In the genomic region with DNA sequence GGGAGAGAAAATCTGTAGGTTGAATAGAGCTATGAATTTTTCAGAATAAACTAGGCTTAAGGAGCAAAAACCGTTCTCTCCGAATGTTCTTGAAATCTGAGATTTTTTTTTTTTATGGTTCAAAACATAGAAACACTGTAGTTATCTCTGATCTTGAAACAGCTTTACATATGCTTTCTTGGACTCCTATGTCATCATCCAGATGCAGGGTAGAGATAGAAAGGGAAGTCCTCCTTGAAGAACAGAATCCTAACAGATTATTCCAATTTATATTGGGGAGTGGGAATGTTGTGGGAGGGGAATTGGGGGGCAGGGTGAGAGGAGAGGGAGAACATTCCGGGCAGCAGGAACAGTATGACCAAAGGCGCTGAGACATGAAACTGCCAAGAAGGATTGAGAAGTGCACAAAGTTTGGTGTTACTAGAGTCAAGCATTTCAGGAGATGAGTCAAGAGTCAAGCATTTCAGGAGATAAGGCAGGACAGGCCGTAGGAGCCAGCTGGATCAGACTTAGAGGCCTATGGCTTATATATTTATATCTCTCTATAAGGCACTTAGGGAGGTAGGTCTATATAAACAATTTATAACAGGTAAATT, we compare ENCODE assay signal across 15 cellular contexts. TPM values are rescaled to one million over a fixed set of nuclear protein-coding genes. Genes with fewer than 3 reads are reported as not detected.
DNase-seq lines count a peak whose midpoint lies in the region; ATAC-seq and TF ChIP-seq lines count a peak whose summit lies in the region.
"Had no signal": no experiment of that assay in that cellular context is flagged by ENCODE, and none has a peak within 500 bp of the region (broad histone marks: within the 10 kb centered on the region; RNA-seq: fewer than 3 reads in every experiment).

No MANE protein-coding gene starts in this region.

- H3K4me1 ChIP-seq in ACC112 (ENCODE audit: control insufficient read depth, insufficient read depth, low read length, unreplicated experiment) = peaks cover 29% of the 10 kb centered on the region
- no peaks in the 10 kb centered on the region for H3K4me1 ChIP-seq in H9 (ENCODE audit: insufficient read depth, low read length)
- H3K4me1 ChIP-seq: prostate gland, testis had no signal

- TF ChIP-seq CTCF in brain microvascular endothelial cell (IDR thresholded peaks at IDR 0.05; ENCODE audit: low read depth, low read length, missing control alignments) (no peak), H9 (conservative IDR thresholded peaks at IDR 0.05) (no peak)

- H4K91ac ChIP-seq in H9 (ENCODE audit: insufficient read length, low read depth, low read length) = no peak overlapping the region

- in situ Hi-C loops in brain microvascular endothelial cell (cut with HindIII; ENCODE audit: low pct_ligation_motif_present, low sequenced_read_pairs) = no loop called here

- H3K56ac ChIP-seq in H9 (ENCODE audit: insufficient read length, low read depth, low read length) = no peak overlapping the region

- H2BK120ac ChIP-seq in H9 (ENCODE audit: low read depth, low read length, poor library complexity, severe bottlenecking) = no peak overlapping the region

- H3K9me3 ChIP-seq in H9 (ENCODE audit: control insufficient read depth, low read depth, low read length) = no peaks in the 10 kb centered on the region
- H3K9me3 ChIP-seq: prostate gland, testis had no signal

- no peak overlapping the region for H2BK15ac ChIP-seq in H9 (ENCODE audit: low read depth, low read length)

- no peak overlapping the region for H4K8ac ChIP-seq in H9 (replicated peaks; ENCODE audit: insufficient read length, low read depth, low read length)

- no peak overlapping the region for H3K23ac ChIP-seq in H9 (ENCODE audit: insufficient read length, low read depth, low read length)

- no peak overlapping the region for H3K4ac ChIP-seq in H9 (ENCODE audit: low read depth, low read length)

- H3K27ac Mint-ChIP-seq in H9 = no peak overlapping the region
- no peak overlapping the region for H3K27ac Mint-ChIP-seq in T-helper 2 cell treated with Interferon-gamma antibody and Interleukin-4, amounts not matched to agents 5 μg/mL and 100 μg/mL, for 36 hours
- H3K27ac Mint-ChIP-seq: activated T-cell treated with anti-CD3 and anti-CD28 coated beads, Interleukin-2, amount 50 U/mL, for 24 hours; IgD-negative memory B cell had no signal

- no peak overlapping the region for H2BK5ac ChIP-seq in H9 (ENCODE audit: insufficient read length, low read length)

- H3K36me3 ChIP-seq in ACC112 (ENCODE audit: insufficient read depth, low read length) (no peaks in the 10 kb centered on the region), brain microvascular endothelial cell (replicated peaks) (no peaks in the 10 kb centered on the region)
- H3K36me3 ChIP-seq: prostate gland had no signal

- H4K5ac ChIP-seq in H9 (ENCODE audit: insufficient read length, low read depth, low read length) = no peak overlapping the region

- peak; percentile 10 for DNase-seq in LHCN-M2 (ENCODE audit: low read depth)
- DNase-seq in brain microvascular endothelial cell = peak; percentile 87
- peak; percentile 89 for DNase-seq in iris pigment epithelial cell (ENCODE audit: low read depth)
- DNase-seq in H9 = no peak
- no peak for DNase-seq in T-helper 2 cell treated with Interferon-gamma antibody and Interleukin-4, amounts not matched to agents 5 μg/mL and 100 μg/mL, for 36 hours (ENCODE audit: low spot score)
- DNase-seq: activated CD4-positive, alpha-beta T cell treated with anti-CD3 and anti-CD28 coated beads for 48 hours; activated T-cell treated with anti-CD3 and anti-CD28 coated beads, Interleukin-2, amount 50 U/mL, for 24 hours; NCI-H524; RPMI8226; testis had no signal

- no peaks in the 10 kb centered on the region for H3K9me3 Mint-ChIP-seq in H9
- H3K9me3 Mint-ChIP-seq in T-helper 2 cell treated with Interferon-gamma antibody and Interleukin-4, amounts not matched to agents 5 μg/mL and 100 μg/mL, for 36 hours = no peaks in the 10 kb centered on the region
- H3K9me3 Mint-ChIP-seq: activated T-cell treated with anti-CD3 and anti-CD28 coated beads, Interleukin-2, amount 50 U/mL, for 24 hours; IgD-negative memory B cell had no signal

- H3K27ac ChIP-seq in ACC112 (ENCODE audit: low read depth, low read length) (peak overlapping the region; percentile 34), brain microvascular endothelial cell (peak overlapping the region; percentile 72), H9 (ENCODE audit: insufficient read length, low read depth, low read length) (no peak overlapping the region)
- H3K27ac ChIP-seq: prostate gland, testis had no signal

- peak overlapping the region; percentile 38; the same call in 1 of the 2 replicates for H3K4me3 ChIP-seq in ACC112 (ENCODE audit: low read depth, low read length)
- no peak overlapping the region for H3K4me3 ChIP-seq in brain microvascular endothelial cell (ENCODE audit: low read depth, low read length)
- H3K4me3 ChIP-seq: prostate gland, testis had no signal

- ATAC-seq in GM19035 (IDR thresholded peaks at IDR 0.05; ENCODE audit: unreplicated experiment) = no peak
- no peak for ATAC-seq in HG03520 (IDR thresholded peaks at IDR 0.05; ENCODE audit: unreplicated experiment)

- H3K36me3 Mint-ChIP-seq in H9 (ENCODE audit: insufficient read depth in 1 of 3, low read depth in 3 of 3) = peaks cover 0 to 1% (median 0%) of the 10 kb centered on the region in 3 experiments; a peak in 1 of 7 replicates
- H3K36me3 Mint-ChIP-seq in T-helper 2 cell treated with Interferon-gamma antibody and Interleukin-4, amounts not matched to agents 5 μg/mL and 100 μg/mL, for 36 hours (ENCODE audit: low read depth) = no peaks in the 10 kb centered on the region
- H3K36me3 Mint-ChIP-seq: IgD-negative memory B cell had no signal

- no peaks in the 10 kb centered on the region for H3K27me3 Mint-ChIP-seq in H9 (ENCODE audit: low read depth)
- H3K27me3 Mint-ChIP-seq in T-helper 2 cell treated with Interferon-gamma antibody and Interleukin-4, amounts not matched to agents 5 μg/mL and 100 μg/mL, for 36 hours (ENCODE audit: low read depth) = peaks cover 36% of the 10 kb centered on the region

- no peak overlapping the region for H2BK20ac ChIP-seq in H9 (ENCODE audit: low read depth, low read length, poor library complexity, severe bottlenecking)

- H4K20me1 ChIP-seq in H9 (ENCODE audit: control insufficient read depth, insufficient read depth, insufficient read length) = no peaks in the 10 kb centered on the region

- no peak overlapping the region for H2AFZ ChIP-seq in ACC112 (ENCODE audit: low read length, unreplicated experiment)
- no peak overlapping the region for H2AFZ ChIP-seq in H9 (ENCODE audit: low read length)

- no peak overlapping the region for H3K18ac ChIP-seq in H9 (ENCODE audit: insufficient read length, low read depth, low read length)

- H2AK5ac ChIP-seq in H9 (ENCODE audit: insufficient read length, low read length) = no peak overlapping the region

- H3K27me3 ChIP-seq in ACC112 (ENCODE audit: insufficient read depth, low read length) (no peaks in the 10 kb centered on the region), brain microvascular endothelial cell (replicated peaks) (no peaks in the 10 kb centered on the region), H9 (ENCODE audit: insufficient read depth, low read length) (no peaks in the 10 kb centered on the region)
- H3K27me3 ChIP-seq: testis had no signal

- H3K4me3 Mint-ChIP-seq in H9 = no peak overlapping the region
- H3K4me3 Mint-ChIP-seq in T-helper 2 cell treated with Interferon-gamma antibody and Interleukin-4, amounts not matched to agents 5 μg/mL and 100 μg/mL, for 36 hours = no peak overlapping the region
- H3K4me3 Mint-ChIP-seq: activated T-cell treated with anti-CD3 and anti-CD28 coated beads, Interleukin-2, amount 50 U/mL, for 24 hours; IgD-negative memory B cell had no signal

- no peak overlapping the region for H3K14ac ChIP-seq in H9 (ENCODE audit: insufficient read depth, low read length)

- H3K4me1 Mint-ChIP-seq in H9 = 0 out of 4 replicates have a peak, but pooled peaks cover 0 to 3% of the 10 kb centered on the region in 2 experiments
- H3K4me1 Mint-ChIP-seq in T-helper 2 cell treated with Interferon-gamma antibody and Interleukin-4, amounts not matched to agents 5 μg/mL and 100 μg/mL, for 36 hours (ENCODE audit: low read depth) = no peaks in the 10 kb centered on the region

- H3K79me1 ChIP-seq in H9 (ENCODE audit: insufficient read depth, low read depth, low read length, poor library complexity, severe bottlenecking) = no peaks in the 10 kb centered on the region

- H3K79me2 ChIP-seq in ACC112 (ENCODE audit: control insufficient read depth, insufficient read depth, low read length, unreplicated experiment) = peaks cover 18% of the 10 kb centered on the region
- no peaks in the 10 kb centered on the region for H3K79me2 ChIP-seq in H9 (ENCODE audit: insufficient read depth, low read length)

- H3K9ac ChIP-seq in H9 (ENCODE audit: extremely low read depth, insufficient read length, low read length) = no peak overlapping the region

- H2BK12ac ChIP-seq in H9 (ENCODE audit: insufficient read length, low read depth, low read length) = no peak overlapping the region

- H3T11ph ChIP-seq in H9 (ENCODE audit: low read length) = no peak overlapping the region

- WGBS in H9 (ENCODE audit: extremely low coverage, insufficient read length, low lambda C conversion rate) = no CpG with 5 or more reads among the region's 5 CpGs

- H3K4me2 ChIP-seq in H9 (ENCODE audit: insufficient read depth, insufficient read length, low read length) = no peak overlapping the region

- no peaks in the 10 kb centered on the region for H3K23me2 ChIP-seq in H9 (ENCODE audit: insufficient read length, low read depth, low read length, poor library complexity, severe bottlenecking)

RNA-seq across cellular contexts. Expression of gene ST3GAL6, which starts 21.9 kb away (rescaled TPM):
- total RNA-seq in LHCN-M2 (2014; rRNA removed) (0.63 and 3.8 TPM in 2 replicates), H9 (2021) (4.7 and 6.4 TPM in 2 replicates)
- polyA plus RNA-seq in LHCN-M2 (2012) = 0.22 TPM
- polyA plus RNA-seq: IgD-negative memory B cell had no signal

Comparison
In these comparisons a context has a peak if more than half of its experiments do, and no peak if none do; other contexts are left out.
1. DNase-seq: peak in LHCN-M2 (single experiment), brain microvascular endothelial cell (single experiment) and iris pigment epithelial cell (single experiment); none in H9 (single experiment) and T-helper 2 cell treated with Interferon-gamma antibody and Interleukin-4, amounts not matched to agents 5 μg/mL and 100 μg/mL, for 36 hours (single experiment).